Comparison of ENCODE assay signal across 11 cellular contexts in the genomic region with DNA sequence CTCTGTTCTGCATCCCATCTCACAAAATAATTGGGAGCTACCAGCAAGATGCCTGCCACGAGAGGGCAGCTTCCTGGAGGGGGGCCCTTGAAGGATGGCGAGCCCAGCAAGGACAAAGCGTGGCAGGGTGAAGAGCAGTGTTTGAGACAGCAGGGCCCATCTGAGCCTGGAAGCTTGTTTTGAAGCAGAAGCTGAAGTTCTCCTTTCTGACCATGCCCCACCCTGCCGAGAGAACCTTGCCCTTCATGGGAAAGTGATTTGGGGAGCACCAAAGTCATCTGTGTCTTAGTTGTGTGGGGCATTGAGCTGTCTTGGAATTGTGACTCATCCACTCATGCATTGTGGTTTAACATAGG.
A peak's percentile ranks its signal among the peaks of the same experiment; 100 is the strongest.
DNase-seq lines count a peak whose midpoint lies in the region; ATAC-seq and TF ChIP-seq lines count a peak whose summit lies in the region.
"Had no signal": no experiment of that assay in that cellular context is flagged by ENCODE, and none has a peak within 500 bp of the region (broad histone marks: within the 10 kb centered on the region; RNA-seq: fewer than 3 reads in every experiment).

No MANE protein-coding gene starts in this region.

- peak overlapping the region in 1 of 2 donors; percentile 69 for H3K4me3 Mint-ChIP-seq in CD14-positive monocyte
- H3K4me3 Mint-ChIP-seq: activated T-helper 1 cell treated with anti-CD3 and anti-CD28 coated beads, Interleukin-12 subunit alpha, Interleukin-12 subunit beta, Interleukin-2, Interleukin-4 antibody, amounts not matched to agents 30 ng/mL and 10 ng/mL and 1 ng/mL, durations not matched to agents 14 hours and 24 hours and 36 hours; T-helper 2 cell treated with Interferon-gamma antibody and Interleukin-4, amounts not matched to agents 5 μg/mL and 100 μg/mL, for 36 hours had no signal

- ATAC-seq in GM21619 (IDR thresholded peaks at IDR 0.05; ENCODE audit: unreplicated experiment) (peak; percentile 43), left ventricle myocardium superior (peak; percentile 88), GM18498 (IDR thresholded peaks at IDR 0.05; ENCODE audit: unreplicated experiment) (no peak)

- peaks cover 0 to 8% (median 0%) of the 10 kb centered on the region in 7 donors for H3K9me3 Mint-ChIP-seq in CD14-positive monocyte
- H3K9me3 Mint-ChIP-seq: activated T-helper 1 cell treated with anti-CD3 and anti-CD28 coated beads, Interleukin-12 subunit alpha, Interleukin-12 subunit beta, Interleukin-2, Interleukin-4 antibody, amounts not matched to agents 30 ng/mL and 10 ng/mL and 1 ng/mL, durations not matched to agents 14 hours and 24 hours and 36 hours; T-helper 2 cell treated with Interferon-gamma antibody and Interleukin-4, amounts not matched to agents 5 μg/mL and 100 μg/mL, for 36 hours had no signal

- peak; percentile 74 for DNase-seq in CD14-positive monocyte (ENCODE audit: low spot score)
- DNase-seq in NOMO-1 treated with DMSO at 0.1 percent for 48 hours (lab: John Stamatoyannopoulos, UW; ENCODE audit: unreplicated experiment), result peak; percentile 60
- DNase-seq in left ventricle myocardium superior, result peak; percentile 68
- DNase-seq in NCI-H2227 (lab: John Stamatoyannopoulos, UW; ENCODE audit: unreplicated experiment), result no peak
- no peak for DNase-seq in NCI-H1048 (lab: John Stamatoyannopoulos, UW)
- no peak for DNase-seq in HCEC 1CT
- DNase-seq: NCI-H345 had no signal

- peak overlapping the region; percentile 53 to 88 (median 79) for H3K27ac Mint-ChIP-seq in CD14-positive monocyte
- H3K27ac Mint-ChIP-seq: activated T-helper 1 cell treated with anti-CD3 and anti-CD28 coated beads, Interleukin-12 subunit alpha, Interleukin-12 subunit beta, Interleukin-2, Interleukin-4 antibody, amounts not matched to agents 30 ng/mL and 10 ng/mL and 1 ng/mL, durations not matched to agents 14 hours and 24 hours and 36 hours; T-helper 2 cell treated with Interferon-gamma antibody and Interleukin-4, amounts not matched to agents 5 μg/mL and 100 μg/mL, for 36 hours had no signal

- intact Hi-C loops in CD14-positive monocyte (cut with micrococcal nuclease) (no loop called here), left ventricle myocardium superior (cut with micrococcal nuclease) (no loop called here)

- H3K36me3 Mint-ChIP-seq in CD14-positive monocyte, result peaks cover 6 to 7% of the 10 kb centered on the region in 2 donors

- TF ChIP-seq CTCF in CD14-positive monocyte (IDR thresholded peaks at IDR 0.05), result no peak

- H3K27me3 Mint-ChIP-seq in CD14-positive monocyte (ENCODE audit: low read depth in 3 of 3), result no peaks in the 10 kb centered on the region

- peaks cover 55% of the 10 kb centered on the region for H3K4me1 Mint-ChIP-seq in CD14-positive monocyte

Comparison
In these comparisons a context has a peak if more than half of its experiments do, and no peak if none do; other contexts are left out.
1. DNase-seq: peak in CD14-positive monocyte (single experiment), NOMO-1 treated with DMSO at 0.1 percent for 48 hours (single experiment) and left ventricle myocardium superior (single experiment); none in NCI-H2227 (single experiment), NCI-H1048 (single experiment) and HCEC 1CT (single experiment).